In genomic region chr16:15946257-15947044, GRCh38 we compare ENCODE assay signal across 11 cellular contexts. TPM values are rescaled to one million over a fixed set of nuclear protein-coding genes. Genes with fewer than 3 reads are reported as not detected.
DNase-seq lines count a peak whose midpoint lies in the region; ATAC-seq, FAIRE-seq and TF ChIP-seq lines count a peak whose summit lies in the region.
"Had no signal": no experiment of that assay in that cellular context is flagged by ENCODE, and none has a peak within 500 bp of the region (broad histone marks: within the 10 kb centered on the region; RNA-seq: fewer than 3 reads in every experiment).

No MANE protein-coding gene starts in this region.

- POLR2A ChIA-PET in RWPE1 (lab: Yijun Ruan, JAX; ENCODE audit: low non-redundant PET): no interaction called here

- H3K36me3 ChIP-seq in fibroblast of lung (ENCODE audit: control insufficient read depth, insufficient read depth, low read length) (no peaks in the 10 kb centered on the region), thoracic aorta (no peaks in the 10 kb centered on the region), small intestine (ENCODE audit: control insufficient read depth in 2 of 2, insufficient read depth in 2 of 2, low read length in 2 of 2) (no peaks in the 10 kb centered on the region)
- H3K36me3 ChIP-seq: cardiac muscle cell had no signal

- no peaks in the 10 kb centered on the region for H4K20me1 ChIP-seq in fibroblast of lung (ENCODE audit: control insufficient read depth, extremely low read depth, insufficient read depth, low read length)

- H3K4me3 Mint-ChIP-seq in activated T-cell treated with anti-CD3 and anti-CD28 coated beads, Interleukin-2, amount 50 U/mL, for 24 hours: no peak overlapping the region

- no peak for TF ChIP-seq CTCF in RWPE1 (conservative IDR thresholded peaks at IDR 0.05; ENCODE audit: low read depth)
- TF ChIP-seq CTCF in fibroblast of lung (conservative IDR thresholded peaks at IDR 0.05 in 1 of 2, IDR thresholded peaks at IDR 0.05 in 1 of 2; ENCODE audit: low read depth in 1 of 2, low read length in 2 of 2): peak in 1 of 2 donors; percentile 15
- TF ChIP-seq CTCF in thoracic aorta (IDR thresholded peaks at IDR 0.05): peak; percentile 14

- peaks cover 26% of the 10 kb centered on the region for H3K4me1 Mint-ChIP-seq in activated T-cell treated with anti-CD3 and anti-CD28 coated beads, Interleukin-2, amount 50 U/mL, for 24 hours (ENCODE audit: low read depth)

- no peak for FAIRE-seq in frontal cortex (lab: Jason Lieb, UNC)
- no peak for FAIRE-seq in small intestine (lab: Jason Lieb, UNC)

- peaks cover 15% of the 10 kb centered on the region for H3K36me3 Mint-ChIP-seq in activated T-cell treated with anti-CD3 and anti-CD28 coated beads, Interleukin-2, amount 50 U/mL, for 24 hours (ENCODE audit: low read depth)

- H3K4me3 ChIP-seq in fibroblast of lung (replicated peaks in 1 of 4; ENCODE audit: control extremely low read depth in 1 of 4, insufficient read depth in 1 of 4, low read depth in 3 of 4, low read length in 4 of 4) (no peak overlapping the region), thoracic aorta (no peak overlapping the region), small intestine (ENCODE audit: low read depth in 1 of 2, low read length in 2 of 2) (no peak overlapping the region)
- H3K4me3 ChIP-seq: cardiac muscle cell had no signal

- peak overlapping the region; percentile 49 for H3K4me2 ChIP-seq in fibroblast of lung (ENCODE audit: extremely low read depth, insufficient read depth, low read length)

- H3K4me1 ChIP-seq in fibroblast of lung (ENCODE audit: control insufficient read depth, extremely low read depth, insufficient read depth, low read length): peaks cover 8% of the 10 kb centered on the region
- H3K4me1 ChIP-seq in thoracic aorta (ENCODE audit: control insufficient read depth in 1 of 2, low read depth in 2 of 2): peaks cover 7 to 28% of the 10 kb centered on the region in 2 donors
- peaks cover 0 to 5% of the 10 kb centered on the region in 2 donors for H3K4me1 ChIP-seq in small intestine (ENCODE audit: control insufficient read depth in 2 of 2, insufficient read depth in 1 of 2, low read depth in 1 of 2, low read length in 1 of 2)
- H3K4me1 ChIP-seq: parathyroid adenoma had no signal

- no peaks in the 10 kb centered on the region for H3K27me3 Mint-ChIP-seq in activated T-cell treated with anti-CD3 and anti-CD28 coated beads, Interleukin-2, amount 50 U/mL, for 24 hours

- H3K9me3 ChIP-seq in fibroblast of lung (ENCODE audit: control insufficient read depth, insufficient read depth, low read depth, low read length) (no peaks in the 10 kb centered on the region), thoracic aorta (no peaks in the 10 kb centered on the region), small intestine (ENCODE audit: control insufficient read depth, low read depth) (no peaks in the 10 kb centered on the region)

- WGBS in small intestine, 3 donors: 69 to 71% (median 70%) methylated on average over 10 of the region's 10 CpGs

- no peak for DNase-seq in activated T-cell treated with anti-CD3 and anti-CD28 coated beads, Interleukin-2, amount 50 U/mL, for 24 hours
- DNase-seq in activated T-cell treated with anti-CD3 and anti-CD28 coated beads, Interleukin-2, amount 50 U/mL, for 48 hours: no peak
- DNase-seq in RWPE1 (ENCODE audit: low spot score) (peak; percentile 77), fibroblast of lung (ENCODE audit: low read depth in 2 of 2) (peak; percentile 82 to 91), thoracic aorta (ENCODE audit: low spot score) (no peak), frontal cortex (ENCODE audit: low spot score in 2 of 2) (no peak), small intestine (no peak)

- H3K27ac ChIP-seq in RWPE1 (peak overlapping the region; percentile 89), fibroblast of lung (ENCODE audit: insufficient read depth, low read length) (peak overlapping the region; percentile 69), thoracic aorta (peak overlapping the region; percentile 76 to 78), small intestine (ENCODE audit: low read depth in 1 of 2, low read length in 1 of 2) (peak overlapping the region in 1 of 2 donors; percentile 26)
- H3K27ac ChIP-seq: cardiac muscle cell, parathyroid adenoma had no signal

- peak overlapping the region; percentile 59 for H2AFZ ChIP-seq in fibroblast of lung (ENCODE audit: low read length)
- H2AFZ ChIP-seq: parathyroid adenoma had no signal

- H3K9me3 Mint-ChIP-seq in activated T-cell treated with anti-CD3 and anti-CD28 coated beads, Interleukin-2, amount 50 U/mL, for 24 hours: no peaks in the 10 kb centered on the region

- H3K27me3 ChIP-seq in fibroblast of lung (ENCODE audit: control insufficient read depth, insufficient read depth, low read length) (no peaks in the 10 kb centered on the region), thoracic aorta (replicated peaks; ENCODE audit: insufficient read depth) (no peaks in the 10 kb centered on the region), small intestine (ENCODE audit: control insufficient read depth in 2 of 2, insufficient read depth in 2 of 2, low read length in 2 of 2) (no peaks in the 10 kb centered on the region)

- ATAC-seq in thoracic aorta (ENCODE audit: insufficient number of reproducible peaks, low FRiP score, low read depth) (peak; percentile 67), GM19452 (IDR thresholded peaks at IDR 0.05; ENCODE audit: unreplicated experiment) (no peak)
- ATAC-seq: activated CD4-positive, CD25-positive, alpha-beta regulatory T cell treated with anti-CD3 and anti-CD28 coated beads, Interleukin-2, amount 50 U/mL, for 24 hours had no signal

- peaks cover 19% of the 10 kb centered on the region for H3K79me2 ChIP-seq in fibroblast of lung (ENCODE audit: control insufficient read depth, insufficient read depth, low read length)

- H3K27ac Mint-ChIP-seq in activated T-cell treated with anti-CD3 and anti-CD28 coated beads, Interleukin-2, amount 50 U/mL, for 24 hours: peak overlapping the region; percentile 53

- no peak overlapping the region for H3K9ac ChIP-seq in fibroblast of lung (ENCODE audit: insufficient read depth, low read length)
- H3K9ac ChIP-seq: parathyroid adenoma had no signal

- CTCF ChIA-PET in RWPE1 (lab: Yijun Ruan, JAX): interaction anchor here (0.7 to 0.9 kb wide), 4 partner anchors 19 to 72 kb away, joined by 3 to 4 read pairs (median 4); no protein-coding TSS in a partner anchor

RNA-seq across cellular contexts. Expression of gene ABCC1, which starts 3.0 kb away (rescaled TPM):
- total RNA-seq in fibroblast of lung (73.2 and 178 TPM in 2 replicates), thoracic aorta (10 to 100 TPM; 89.2 to 94.9 TPM), frontal cortex (8.2 TPM)
- polyA plus RNA-seq in fibroblast of lung (54.1 and 82.1 TPM in 2 replicates), small intestine (10 to 100 TPM in 1 of 3 donors, under 1 TPM in 2; 0.54 to 12.4 (median 0.89) TPM)
- polyA plus RNA-seq in fibroblast of lung (2012): 103 and 125 TPM in 2 replicates
- 861 and 1,173 TPM in 2 replicates for polyA minus RNA-seq in fibroblast of lung (ENCODE audit: low replicate concordance)

RNA-seq across cellular contexts. Expression of gene CEP20, which starts 58.0 kb away (rescaled TPM):
- total RNA-seq in fibroblast of lung (56.2 and 60.9 TPM in 2 replicates), thoracic aorta (10 to 100 TPM; 14.9 to 29.1 TPM), frontal cortex (44.8 TPM)
- polyA plus RNA-seq in fibroblast of lung (42.9 and 56.6 TPM in 2 replicates), small intestine (10 to 100 TPM; 10.7 to 27.1 (median 15.4) TPM)
- 30.8 and 37.4 TPM in 2 replicates for polyA plus RNA-seq in fibroblast of lung (2012)
- 5.9 and 15.1 TPM in 2 replicates for polyA minus RNA-seq in fibroblast of lung (ENCODE audit: low replicate concordance)

Comparison
In these comparisons a context has a peak if more than half of its experiments do, and no peak if none do; other contexts are left out.
1. DNase-seq: peak in RWPE1 (single experiment) and fibroblast of lung (2 of 2); none in activated T-cell treated with anti-CD3 and anti-CD28 coated beads, Interleukin-2, amount 50 U/mL, for 24 hours (single experiment), activated T-cell treated with anti-CD3 and anti-CD28 coated beads, Interleukin-2, amount 50 U/mL, for 48 hours (0 of 2), thoracic aorta (single experiment), frontal cortex (0 of 2) and small intestine (single experiment).